Comparison of ENCODE assay signal across 8 cellular contexts in genomic region chr1:999797-1000356, GRCh38. TPM values are rescaled to one million over a fixed set of nuclear protein-coding genes. Genes with fewer than 3 reads are reported as not detected.
DNase-seq lines count a peak whose midpoint lies in the region; ATAC-seq, FAIRE-seq and TF ChIP-seq lines count a peak whose summit lies in the region.

Gene HES4 (minus strand): TSS chr1:1000097. CDS start chr1:999973, 124 bp downstream.

- no peaks in the 10 kb centered on the region for H3K27me3 Mint-ChIP-seq in MCF 10A (ENCODE audit: insufficient read depth, unreplicated experiment)

- ATAC-seq in GM18870 (IDR thresholded peaks at IDR 0.05; ENCODE audit: unreplicated experiment), result no peak

- TF ChIP-seq CTCF in GM10266 (IDR thresholded peaks at IDR 0.05; ENCODE audit: control insufficient read depth, insufficient read depth, low read depth, missing control alignments), result no peak
- no peak for TF ChIP-seq CTCF in MCF 10A (IDR thresholded peaks at IDR 0.05; ENCODE audit: unreplicated experiment)

- no peak for FAIRE-seq in GM12892 (lab: Jason Lieb, UNC)

- in situ Hi-C loops in KBM-7 (cut with MboI; ENCODE audit: low pct_unique_long_range_greater_than_20kb, low sequenced_read_pairs), result no loop called here

- intact Hi-C loops in MCF 10A (cut with micrococcal nuclease), result loop anchor here (5.0 kb wide), 1 partner anchor 62 kb away; no protein-coding TSS in a partner anchor

- H3K4me3 ChIP-seq in iPS-11a (ENCODE audit: low read depth, low read length), result peak within 1 kb of the TSS; percentile 51

- peaks cover 13% of the 10 kb centered on the region for H3K4me1 Mint-ChIP-seq in MCF 10A (ENCODE audit: insufficient read depth, unreplicated experiment)

- no peaks in the 10 kb centered on the region for H3K9me3 Mint-ChIP-seq in MCF 10A (ENCODE audit: unreplicated experiment)

- no peaks in the 10 kb centered on the region for H3K36me3 Mint-ChIP-seq in MCF 10A (ENCODE audit: insufficient read depth, unreplicated experiment)

- no TSS peak for BruUV-seq in MCF 10A (replicated peaks; lab: Mats Ljungman, UMichigan)

- H3K27ac Mint-ChIP-seq in MCF 10A (ENCODE audit: low read depth, unreplicated experiment), result peak within 1 kb of the TSS; percentile 94

- POLR2A ChIA-PET in MCF 10A (lab: Yijun Ruan, JAX), result interaction anchor here (0.7 to 1.4 kb wide), 8 partner anchors 13 to 232 kb away, joined by 3 to 6 read pairs (median 4); partner anchors contain the start of genes B3GALT6, ISG15 and RNF223

- no peak for TF ChIP-seq POLR2A in GM12892 (IDR thresholded peaks at IDR 0.05; ENCODE audit: low read depth, low read length)

- CTCF ChIA-PET in MCF 10A (lab: Yijun Ruan, JAX), result interaction anchor here (0.9 kb wide), 1 partner anchor 17 kb away, joined by 3 read pairs; no protein-coding TSS in a partner anchor

- H3K4me3 Mint-ChIP-seq in MCF 10A (ENCODE audit: unreplicated experiment), result peak within 1 kb of the TSS; percentile 82

- peak; percentile 86 for DNase-seq in GM10266 (ENCODE audit: extremely low spot score)
- DNase-seq in KBM-7, result peak; percentile 83
- DNase-seq in T-helper 2 cell, result peak in 3 of 5 experiments; percentile 36 to 55 (median 54)
- DNase-seq in MCF 10A (ENCODE audit: unreplicated experiment), result peak; percentile 92
- peak; percentile 72 for DNase-seq in renal cortical epithelial cell (ENCODE audit: low read depth)
- DNase-seq in GM12892 (ENCODE audit: insufficient read length), result no peak

RNA-seq across cellular contexts. Expression of gene HES4, which starts in this region (rescaled TPM):
- total RNA-seq in MCF 10A (2022), result 42.1 and 42.6 TPM in 2 replicates
- total RNA-seq in renal cortical epithelial cell, result 12.4 and 78.1 TPM in 2 replicates
- polyA plus RNA-seq in GM12892 (2012; ENCODE audit: missing spikeins), result not detected
